ENCODE assay signal across 16 cellular contexts in the genomic region with DNA sequence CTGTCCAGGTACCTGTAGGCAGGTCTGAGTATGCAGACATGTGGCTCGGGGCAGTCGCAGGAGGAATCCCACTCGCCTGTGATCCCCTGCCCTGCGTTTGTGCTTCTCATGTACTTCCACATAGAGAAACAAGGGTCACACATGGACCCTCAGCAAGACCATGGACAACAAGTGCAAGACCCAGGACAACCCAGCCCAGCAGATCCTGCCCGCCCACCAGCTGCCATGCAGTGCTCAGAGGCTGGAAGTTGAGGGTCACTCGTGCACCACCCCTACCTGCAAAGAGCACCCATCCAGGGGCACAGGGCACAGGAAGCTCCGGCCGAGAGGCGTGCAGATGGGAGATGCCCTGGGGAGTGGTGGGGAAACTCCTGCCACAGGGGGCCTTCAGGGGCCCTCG.
A peak's percentile ranks its signal among the peaks of the same experiment; 100 is the strongest.
DNase-seq lines count a peak whose midpoint lies in the region; TF ChIP-seq lines count a peak whose summit lies in the region.
"Had no signal": no experiment of that assay in that cellular context is flagged by ENCODE, and none has a peak within 500 bp of the region (broad histone marks: within the 10 kb centered on the region; RNA-seq: fewer than 3 reads in every experiment).

No MANE protein-coding gene starts in this region.

- H3K4me3 Mint-ChIP-seq in endodermal cell (no peak overlapping the region), type B pancreatic cell (no peak overlapping the region), endothelial cell (ENCODE audit: unreplicated experiment) (no peak overlapping the region)
- H3K4me3 Mint-ChIP-seq: CD4-positive, alpha-beta memory T cell; HFFc6 had no signal

- H3K27ac ChIP-seq in BLaER1 treated with 17β-estradiol and CSF1 and Interleukin-3, amounts not matched to agents 10 nM and 100 nM, result no peak overlapping the region
- H3K27ac ChIP-seq in endodermal cell (ENCODE audit: low read depth, low read length), result no peak overlapping the region
- H3K27ac ChIP-seq: A549, HL-60 had no signal

- peaks cover 17% of the 10 kb centered on the region for H3K9me3 Mint-ChIP-seq in endodermal cell
- peaks cover 5% of the 10 kb centered on the region for H3K9me3 Mint-ChIP-seq in type B pancreatic cell
- H3K9me3 Mint-ChIP-seq in endothelial cell (ENCODE audit: unreplicated experiment), result no peaks in the 10 kb centered on the region

- H3K27me3 Mint-ChIP-seq in endodermal cell (ENCODE audit: insufficient read depth) (no peaks in the 10 kb centered on the region), type B pancreatic cell (peaks cover 8% of the 10 kb centered on the region), endothelial cell (ENCODE audit: unreplicated experiment) (peaks cover 2% of the 10 kb centered on the region)

- TF ChIP-seq CTCF in endodermal cell (conservative IDR thresholded peaks at IDR 0.05), result no peak
- TF ChIP-seq CTCF in type B pancreatic cell (conservative IDR thresholded peaks at IDR 0.05), result no peak
- no peak for TF ChIP-seq CTCF in endothelial cell (IDR thresholded peaks at IDR 0.05; ENCODE audit: unreplicated experiment)

- no peaks in the 10 kb centered on the region for H3K36me3 ChIP-seq in BLaER1 treated with 17β-estradiol and CSF1 and Interleukin-3, amounts not matched to agents 10 nM and 100 nM
- H3K36me3 ChIP-seq in H7 (replicated peaks; ENCODE audit: control insufficient read depth, insufficient read depth, low read length), result no peaks in the 10 kb centered on the region
- H3K36me3 ChIP-seq in endodermal cell (ENCODE audit: control insufficient read depth, insufficient read depth, low read length), result no peaks in the 10 kb centered on the region

- no peaks in the 10 kb centered on the region for H3K4me1 Mint-ChIP-seq in endodermal cell
- peaks cover 4% of the 10 kb centered on the region for H3K4me1 Mint-ChIP-seq in type B pancreatic cell (ENCODE audit: unreplicated experiment)
- H3K4me1 Mint-ChIP-seq in endothelial cell (ENCODE audit: unreplicated experiment), result no peaks in the 10 kb centered on the region

- peaks cover 3 to 18% (median 8%) of the 10 kb centered on the region in 11 experiments; a peak in 16 of 22 replicates for H3K9me3 ChIP-seq in BLaER1 treated with 17β-estradiol and CSF1 and Interleukin-3, amounts not matched to agents 10 nM and 100 nM (replicated peaks in 1 of 11)
- H3K9me3 ChIP-seq in endodermal cell (ENCODE audit: control insufficient read depth, low read length), result no peaks in the 10 kb centered on the region

- H3K4me3 ChIP-seq in BLaER1 treated with 17β-estradiol and CSF1 and Interleukin-3, amounts not matched to agents 10 nM and 100 nM, result no peak overlapping the region
- no peak overlapping the region for H3K4me3 ChIP-seq in H7 (ENCODE audit: insufficient read depth, low read depth, low read length)
- no peak overlapping the region for H3K4me3 ChIP-seq in endodermal cell (ENCODE audit: low read length)
- H3K4me3 ChIP-seq: A549, K562 had no signal

- H3K4me2 ChIP-seq in BLaER1 treated with 17β-estradiol and CSF1 and Interleukin-3, amounts not matched to agents 10 nM and 100 nM, result peak overlapping the region in 9 of 11 experiments; percentile 33 to 79 (median 75); a peak in 18 of 22 replicates
- H3K4me2 ChIP-seq: A549 had no signal

- 92 to 93% methylated on average over 6 to 10 of the region's 10 CpGs for whole genome bisulfite sequencing in endodermal cell (ENCODE audit: insufficient coverage in 1 of 2, insufficient read length in 1 of 2), 2 experiments

- peaks cover 5 to 58% (median 42%) of the 10 kb centered on the region in 10 experiments; a peak in 17 of 20 replicates for H3K4me1 ChIP-seq in BLaER1 treated with 17β-estradiol and CSF1 and Interleukin-3, amounts not matched to agents 10 nM and 100 nM
- no peaks in the 10 kb centered on the region for H3K4me1 ChIP-seq in endodermal cell (ENCODE audit: control insufficient read depth, insufficient read depth, low read length)
- H3K4me1 ChIP-seq: A549 had no signal

- H3K9ac ChIP-seq in BLaER1 treated with 17β-estradiol and CSF1 and Interleukin-3, amounts not matched to agents 10 nM and 100 nM, result no peak overlapping the region
- H3K9ac ChIP-seq in endodermal cell (ENCODE audit: extremely low read depth, low read length, poor library complexity, severe bottlenecking), result no peak overlapping the region

- DNase-seq in H7 (peak; percentile 47), endodermal cell (peak; percentile 35), type B pancreatic cell (ENCODE audit: extremely low spot score, unreplicated experiment) (peak; percentile 51), NCI-H2081 (lab: John Stamatoyannopoulos, UW) (no peak), middle frontal gyrus (ENCODE audit: extremely low spot score, low spot score) (no peak), endothelial cell (ENCODE audit: low spot score) (no peak)
- DNase-seq: CD4-positive, alpha-beta memory T cell; DMS79 treated with DMSO at 0.1 percent for 48 hours; EL; GOT3; HCEC 1CT; HFFc6 had no signal

- H3K27me3 ChIP-seq in BLaER1 treated with 17β-estradiol and CSF1 and Interleukin-3, amounts not matched to agents 10 nM and 100 nM, result peaks cover 0 to 27% (median 9%) of the 10 kb centered on the region in 11 experiments; a peak in 13 of 22 replicates
- H3K27me3 ChIP-seq in H7 (ENCODE audit: control insufficient read depth, insufficient read depth, low read length) (no peaks in the 10 kb centered on the region), endodermal cell (ENCODE audit: control insufficient read depth, insufficient read depth, low read length, poor library complexity, severe bottlenecking) (no peaks in the 10 kb centered on the region)

- H3K27ac Mint-ChIP-seq in endodermal cell (no peak overlapping the region), type B pancreatic cell (no peak overlapping the region), endothelial cell (ENCODE audit: unreplicated experiment) (no peak overlapping the region)
- H3K27ac Mint-ChIP-seq: CD4-positive, alpha-beta memory T cell; HFFc6 had no signal

- H3K36me3 Mint-ChIP-seq in endodermal cell (ENCODE audit: low read depth), result no peaks in the 10 kb centered on the region
- no peaks in the 10 kb centered on the region for H3K36me3 Mint-ChIP-seq in type B pancreatic cell
- no peaks in the 10 kb centered on the region for H3K36me3 Mint-ChIP-seq in endothelial cell (ENCODE audit: low read depth, unreplicated experiment)
- H3K36me3 Mint-ChIP-seq: CD4-positive, alpha-beta memory T cell had no signal

- H4K20me1 ChIP-seq in BLaER1 treated with 17β-estradiol and CSF1 and Interleukin-3, amounts not matched to agents 10 nM and 100 nM, result no peaks in the 10 kb centered on the region; a peak in 1 of 22 replicates

Comparison
In these comparisons a context has a peak if more than half of its experiments do, and no peak if none do; other contexts are left out.
1. DNase-seq: peak in H7 (single experiment), endodermal cell (single experiment) and type B pancreatic cell (single experiment); none in NCI-H2081 (0 of 2), middle frontal gyrus (single experiment) and endothelial cell (single experiment).